Comparison of ENCODE assay signal across 23 cellular contexts in the genomic region with DNA sequence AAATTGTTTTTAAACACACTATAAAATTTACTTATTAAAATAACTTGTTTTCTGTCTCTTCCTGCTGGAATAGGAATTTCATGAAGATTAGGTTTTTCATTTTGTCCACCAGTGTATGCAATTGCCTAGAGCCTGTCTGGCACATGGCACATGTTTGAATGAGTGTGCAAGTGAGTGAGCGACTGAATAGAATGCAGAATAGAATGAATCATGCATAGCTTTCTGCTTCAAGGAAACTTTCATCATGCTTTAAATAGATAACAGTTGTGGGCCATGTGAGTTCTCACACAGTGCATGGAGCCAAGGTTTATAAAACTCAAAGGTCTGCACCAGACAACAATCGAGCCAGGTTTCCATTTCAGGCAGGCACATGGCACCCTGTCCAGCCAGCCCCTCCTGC.
A peak's percentile ranks its signal among the peaks of the same experiment; 100 is the strongest.
DNase-seq lines count a peak whose midpoint lies in the region; ATAC-seq, FAIRE-seq and TF ChIP-seq lines count a peak whose summit lies in the region.
"Had no signal": no experiment of that assay in that cellular context is flagged by ENCODE, and none has a peak within 500 bp of the region (broad histone marks: within the 10 kb centered on the region; RNA-seq: fewer than 3 reads in every experiment).

No MANE protein-coding gene starts in this region.

- H3K79me2 ChIP-seq in astrocyte (ENCODE audit: insufficient read depth, low read length): no peaks in the 10 kb centered on the region

- FAIRE-seq in astrocyte (lab: Jason Lieb, UNC): peak; percentile 97
- FAIRE-seq: islet of Langerhans had no signal

- H3K27me3 Mint-ChIP-seq in astrocyte (ENCODE audit: low read depth, unreplicated experiment): no peaks in the 10 kb centered on the region
- H3K27me3 Mint-ChIP-seq in stimulated activated naive B cell treated with anti-CD40 and anti-IgM and Interleukin-4, amounts not matched to agents 10 μg/mL and 1 μg/mL and 100 μg/mL, for 72 hours: peaks cover 13 to 16% of the 10 kb centered on the region in 2 donors
- peaks cover 7% of the 10 kb centered on the region for H3K27me3 Mint-ChIP-seq in activated T-helper 2 cell treated with anti-CD3 and anti-CD28 coated beads, Interferon-gamma antibody, Interleukin-2, Interleukin-4, amounts not matched to agents 10 μg/mL and 5 μg/mL and 100 μg/mL, durations not matched to agents 14 hours and 24 hours and 36 hours (ENCODE audit: low read depth)

- no peak overlapping the region for H3K4me2 ChIP-seq in astrocyte (ENCODE audit: low read length)
- H3K4me2 ChIP-seq: KMS-11 had no signal

- TF ChIP-seq CTCF in AG04449 (IDR thresholded peaks at IDR 0.05; ENCODE audit: insufficient read depth, low read length, missing control alignments) (no peak), HFF-Myc (IDR thresholded peaks at IDR 0.05; ENCODE audit: low read depth, low read length, missing control alignments) (no peak), astrocyte (IDR thresholded peaks at IDR 0.05; ENCODE audit: insufficient read depth, low read depth, low read length) (no peak), fibroblast of pulmonary artery (IDR thresholded peaks at IDR 0.05; ENCODE audit: low read length, missing control alignments) (no peak), spleen (IDR thresholded peaks at IDR 0.05 in 8 of 11, conservative IDR thresholded peaks at IDR 0.05 in 3 of 11) (no peak), upper lobe of left lung (IDR thresholded peaks at IDR 0.05) (no peak)

- H3K4me3 ChIP-seq in AG04449 (ENCODE audit: low read depth, low read length): no peak overlapping the region
- no peak overlapping the region for H3K4me3 ChIP-seq in HFF-Myc (replicated peaks; ENCODE audit: low read depth, low read length)
- H3K4me3 ChIP-seq in astrocyte (ENCODE audit: insufficient read depth, low read depth, low read length): no peak overlapping the region
- H3K4me3 ChIP-seq in fibroblast of pulmonary artery (replicated peaks; ENCODE audit: low read depth, low read length): no peak overlapping the region
- no peak overlapping the region for H3K4me3 ChIP-seq in spleen
- no peak overlapping the region for H3K4me3 ChIP-seq in upper lobe of left lung
- H3K4me3 ChIP-seq: heart left ventricle, sigmoid colon, transverse colon had no signal

- no peak overlapping the region for H3K27ac Mint-ChIP-seq in astrocyte (ENCODE audit: unreplicated experiment)
- H3K27ac Mint-ChIP-seq in stimulated activated naive B cell treated with anti-CD40 and anti-IgM and Interleukin-4, amounts not matched to agents 10 μg/mL and 1 μg/mL and 100 μg/mL, for 72 hours: no peak overlapping the region
- no peak overlapping the region for H3K27ac Mint-ChIP-seq in activated T-helper 2 cell treated with anti-CD3 and anti-CD28 coated beads, Interferon-gamma antibody, Interleukin-2, Interleukin-4, amounts not matched to agents 10 μg/mL and 5 μg/mL and 100 μg/mL, durations not matched to agents 14 hours and 24 hours and 36 hours
- H3K27ac Mint-ChIP-seq: activated naive CD4-positive, alpha-beta T cell treated with anti-CD3 and anti-CD28 coated beads, Interleukin-2, amount 10 ng/mL, durations not matched to agents 7 days and 5 days; endodermal cell; mesothelial cell of epicardium; T-helper 17 cell had no signal

- TF ChIP-seq POLR2A in spleen (IDR thresholded peaks at IDR 0.05) (no peak), upper lobe of left lung (IDR thresholded peaks at IDR 0.05) (no peak)

- H3K4me1 ChIP-seq in astrocyte (ENCODE audit: insufficient read depth, low read length) (peaks cover 4% of the 10 kb centered on the region), spleen (no peaks in the 10 kb centered on the region), upper lobe of left lung (no peaks in the 10 kb centered on the region)
- H3K4me1 ChIP-seq: heart left ventricle, sigmoid colon, transverse colon had no signal

- H3K4me3 Mint-ChIP-seq in astrocyte (ENCODE audit: unreplicated experiment): no peak overlapping the region
- H3K4me3 Mint-ChIP-seq in stimulated activated naive B cell treated with anti-CD40 and anti-IgM and Interleukin-4, amounts not matched to agents 10 μg/mL and 1 μg/mL and 100 μg/mL, for 72 hours: no peak overlapping the region
- no peak overlapping the region for H3K4me3 Mint-ChIP-seq in activated T-helper 2 cell treated with anti-CD3 and anti-CD28 coated beads, Interferon-gamma antibody, Interleukin-2, Interleukin-4, amounts not matched to agents 10 μg/mL and 5 μg/mL and 100 μg/mL, durations not matched to agents 14 hours and 24 hours and 36 hours (ENCODE audit: low read depth)
- H3K4me3 Mint-ChIP-seq: activated naive CD4-positive, alpha-beta T cell treated with anti-CD3 and anti-CD28 coated beads, Interleukin-2, amount 10 ng/mL, durations not matched to agents 7 days and 5 days; endodermal cell; mesothelial cell of epicardium; T-helper 17 cell had no signal

- WGBS in spleen, 5 donors: 83 to 94% (median 90%) methylated on average over 2 of the region's 2 CpGs
- 70 to 74% methylated on average over 2 of the region's 2 CpGs for WGBS in upper lobe of left lung, 2 donors

- no peaks in the 10 kb centered on the region for H4K20me1 ChIP-seq in astrocyte (ENCODE audit: insufficient read depth, low read length)

- CTCF ChIA-PET in AG04449 (lab: Yijun Ruan, JAX): no interaction called here

- ATAC-seq in stimulated activated naive B cell treated with anti-CD40 and anti-IgM and Interleukin-4, amounts not matched to agents 10 μg/mL and 1 μg/mL and 100 μg/mL, for 72 hours (replicated peaks): no peak
- no peak for ATAC-seq in upper lobe of left lung (ENCODE audit: low FRiP score in 2 of 2)
- ATAC-seq: heart left ventricle, Right ventricle myocardium inferior, T-helper 17 cell had no signal

- no peaks in the 10 kb centered on the region for H3K36me3 ChIP-seq in astrocyte (ENCODE audit: insufficient read depth, low read length)
- H3K36me3 ChIP-seq in spleen: no peaks in the 10 kb centered on the region
- no peaks in the 10 kb centered on the region for H3K36me3 ChIP-seq in upper lobe of left lung
- H3K36me3 ChIP-seq: heart left ventricle, sigmoid colon, transverse colon had no signal

- H3K9me3 Mint-ChIP-seq in astrocyte (ENCODE audit: unreplicated experiment): peaks cover 31% of the 10 kb centered on the region
- H3K9me3 Mint-ChIP-seq in stimulated activated naive B cell treated with anti-CD40 and anti-IgM and Interleukin-4, amounts not matched to agents 10 μg/mL and 1 μg/mL and 100 μg/mL, for 72 hours: peaks cover 0 to 3% of the 10 kb centered on the region in 2 donors
- no peaks in the 10 kb centered on the region for H3K9me3 Mint-ChIP-seq in activated T-helper 2 cell treated with anti-CD3 and anti-CD28 coated beads, Interferon-gamma antibody, Interleukin-2, Interleukin-4, amounts not matched to agents 10 μg/mL and 5 μg/mL and 100 μg/mL, durations not matched to agents 14 hours and 24 hours and 36 hours
- H3K9me3 Mint-ChIP-seq: activated naive CD4-positive, alpha-beta T cell treated with anti-CD3 and anti-CD28 coated beads, Interleukin-2, amount 10 ng/mL, durations not matched to agents 7 days and 5 days; endodermal cell; mesothelial cell of epicardium had no signal

- H3K9ac ChIP-seq in astrocyte (ENCODE audit: low read length): no peak overlapping the region
- H3K9ac ChIP-seq: KMS-11 had no signal

- POLR2A ChIA-PET in AG04449 (lab: Yijun Ruan, JAX): interaction anchor here (1.5 kb wide), 1 partner anchor 106 kb away, joined by 4 read pairs; a partner anchor contains a TSS

- H3K4me1 Mint-ChIP-seq in astrocyte (ENCODE audit: low read depth, unreplicated experiment): peaks cover 1% of the 10 kb centered on the region
- no peaks in the 10 kb centered on the region for H3K4me1 Mint-ChIP-seq in stimulated activated naive B cell treated with anti-CD40 and anti-IgM and Interleukin-4, amounts not matched to agents 10 μg/mL and 1 μg/mL and 100 μg/mL, for 72 hours
- no peaks in the 10 kb centered on the region for H3K4me1 Mint-ChIP-seq in activated T-helper 2 cell treated with anti-CD3 and anti-CD28 coated beads, Interferon-gamma antibody, Interleukin-2, Interleukin-4, amounts not matched to agents 10 μg/mL and 5 μg/mL and 100 μg/mL, durations not matched to agents 14 hours and 24 hours and 36 hours (ENCODE audit: low read depth)
- H3K4me1 Mint-ChIP-seq: activated naive CD4-positive, alpha-beta T cell treated with anti-CD3 and anti-CD28 coated beads, Interleukin-2, amount 10 ng/mL, durations not matched to agents 7 days and 5 days had no signal

- H3K9me3 ChIP-seq in astrocyte (ENCODE audit: insufficient read depth, low read depth, low read length) (peaks cover 2% of the 10 kb centered on the region), spleen (no peaks in the 10 kb centered on the region), upper lobe of left lung (no peaks in the 10 kb centered on the region)
- H3K9me3 ChIP-seq: heart left ventricle, sigmoid colon, transverse colon had no signal

- TF ChIP-seq EP300 in upper lobe of left lung (IDR thresholded peaks at IDR 0.05): no peak

- H2AFZ ChIP-seq in astrocyte (ENCODE audit: low read depth, low read length): no peak overlapping the region

- intact Hi-C loops in spleen (cut with DNase I; ENCODE audit: low total_unique reads): no loop called here
- intact Hi-C loops in activated T-helper 2 cell treated with anti-CD3 and anti-CD28 coated beads, Interferon-gamma antibody, Interleukin-2, Interleukin-4, amounts not matched to agents 10 μg/mL and 5 μg/mL and 100 μg/mL, durations not matched to agents 14 hours and 24 hours and 36 hours (cut with micrococcal nuclease): no loop called here

- H3K27me3 ChIP-seq in astrocyte (ENCODE audit: insufficient read depth, low read length) (no peaks in the 10 kb centered on the region), spleen (replicated peaks in 1 of 7) (no peaks in the 10 kb centered on the region), upper lobe of left lung (no peaks in the 10 kb centered on the region)
- H3K27me3 ChIP-seq: sigmoid colon, transverse colon had no signal

- DNase-seq in AG04449 (ENCODE audit: low read depth, low spot score) (peak; percentile 63), HFF-Myc (ENCODE audit: extremely low read depth, low read depth) (peak; percentile 75), astrocyte (ENCODE audit: low read depth) (peak; percentile 90), fibroblast of pulmonary artery (ENCODE audit: low read depth) (peak; percentile 91), spleen (no peak), upper lobe of left lung (no peak)
- DNase-seq in stimulated activated naive B cell treated with anti-CD40 and anti-IgM and Interleukin-4, amounts not matched to agents 10 μg/mL and 1 μg/mL and 100 μg/mL, for 72 hours: no peak
- DNase-seq in activated T-helper 2 cell treated with anti-CD3 and anti-CD28 coated beads, Interferon-gamma antibody, Interleukin-2, Interleukin-4, amounts not matched to agents 10 μg/mL and 5 μg/mL and 100 μg/mL, durations not matched to agents 14 hours and 24 hours and 36 hours (ENCODE audit: low spot score): no peak
- DNase-seq: activated CD8-positive, alpha-beta memory T cell treated with anti-CD3 and anti-CD28 coated beads, Interleukin-2, amount 50 U/mL, for 48 hours; activated naive CD4-positive, alpha-beta T cell treated with anti-CD3 and anti-CD28 coated beads, Interleukin-2, amount 10 ng/mL, durations not matched to agents 7 days and 5 days; central memory CD4-positive, alpha-beta T cell; endodermal cell; GF-D8; heart left ventricle; NCI-H1105 treated with DMSO at 0.1 percent for 48 hours; occipital lobe; sigmoid colon; T-helper 17 cell; transverse colon had no signal

- peaks cover 3% of the 10 kb centered on the region for H3K36me3 Mint-ChIP-seq in astrocyte (ENCODE audit: low read depth, unreplicated experiment)
- no peaks in the 10 kb centered on the region for H3K36me3 Mint-ChIP-seq in stimulated activated naive B cell treated with anti-CD40 and anti-IgM and Interleukin-4, amounts not matched to agents 10 μg/mL and 1 μg/mL and 100 μg/mL, for 72 hours
- H3K36me3 Mint-ChIP-seq in activated T-helper 2 cell treated with anti-CD3 and anti-CD28 coated beads, Interferon-gamma antibody, Interleukin-2, Interleukin-4, amounts not matched to agents 10 μg/mL and 5 μg/mL and 100 μg/mL, durations not matched to agents 14 hours and 24 hours and 36 hours (ENCODE audit: low read depth): no peaks in the 10 kb centered on the region
- H3K36me3 Mint-ChIP-seq: activated naive CD4-positive, alpha-beta T cell treated with anti-CD3 and anti-CD28 coated beads, Interleukin-2, amount 10 ng/mL, durations not matched to agents 7 days and 5 days; mesothelial cell of epicardium had no signal

- H3K27ac ChIP-seq in astrocyte (ENCODE audit: low read depth, low read length) (peak overlapping the region; percentile 44), spleen (no peak overlapping the region), upper lobe of left lung (no peak overlapping the region)
- H3K27ac ChIP-seq: heart left ventricle, KMS-11, sigmoid colon, transverse colon had no signal

Comparison
In these comparisons a context has a peak if more than half of its experiments do, and no peak if none do; other contexts are left out.
1. DNase-seq: peak in AG04449 (single experiment), HFF-Myc (single experiment), astrocyte (single experiment) and fibroblast of pulmonary artery (single experiment); none in stimulated activated naive B cell treated with anti-CD40 and anti-IgM and Interleukin-4, amounts not matched to agents 10 μg/mL and 1 μg/mL and 100 μg/mL, for 72 hours (single experiment), spleen (single experiment), upper lobe of left lung (0 of 2) and activated T-helper 2 cell treated with anti-CD3 and anti-CD28 coated beads, Interferon-gamma antibody, Interleukin-2, Interleukin-4, amounts not matched to agents 10 μg/mL and 5 μg/mL and 100 μg/mL, durations not matched to agents 14 hours and 24 hours and 36 hours (single experiment).